Comparison of ENCODE assay signal across 19 cellular contexts in genomic region chr11:285894-286220, GRCh38. TPM values are rescaled to one million over a fixed set of nuclear protein-coding genes. Genes with fewer than 3 reads are reported as not detected.
DNase-seq lines count a peak whose midpoint lies in the region; ATAC-seq and TF ChIP-seq lines count a peak whose summit lies in the region.
"Had no signal": no experiment of that assay in that cellular context is flagged by ENCODE, and none has a peak within 500 bp of the region (broad histone marks: within the 10 kb centered on the region; RNA-seq: fewer than 3 reads in every experiment).

No MANE protein-coding gene starts in this region.

- POLR2A ChIA-PET in activated CD4-positive, alpha-beta memory T cell treated with anti-CD3 and anti-CD28 coated beads, Interleukin-2, amount 10 ng/mL, durations not matched to agents 7 days and 5 days (lab: Charles Lee) = interaction anchor here (3.3 kb wide), 1 partner anchor 18 kb away, joined by 32 read pairs; no protein-coding TSS in a partner anchor

- peak; percentile 3 for DNase-seq in stimulated activated naive CD8-positive, alpha-beta T cell treated with anti-CD3 and anti-CD28 coated beads, Interleukin-15, Interleukin-2, amounts not matched to agents 100 U/mL and 50 U/mL, for 24 hours
- no peak for DNase-seq in stimulated activated naive CD8-positive, alpha-beta T cell treated with anti-CD3 and anti-CD28 coated beads, Interleukin-15, amount 100 ng/mL, for 72 hours
- DNase-seq in activated CD4-positive, alpha-beta memory T cell treated with anti-CD3 and anti-CD28 coated beads, Interleukin-2, amount 10 ng/mL, durations not matched to agents 7 days and 5 days = peak; percentile 15
- no peak for DNase-seq in neural crest cell (ENCODE audit: low read depth, low spot score)
- DNase-seq in NK-92 (lab: John Stamatoyannopoulos, UW; ENCODE audit: unreplicated experiment) = no peak
- no peak for DNase-seq in NOMO-1 treated with DMSO at 0.1 percent for 48 hours (lab: John Stamatoyannopoulos, UW; ENCODE audit: unreplicated experiment)
- no peak for DNase-seq in epidermal melanocyte (ENCODE audit: insufficient read length, low spot score)
- DNase-seq: Calu3, erythroblast, gastrocnemius medialis, HFFc6, NCI-H1417, NCI-H69, nucleus accumbens, PC-3, T-helper 9 cell had no signal

- no peak for TF ChIP-seq CTCF in neural crest cell (conservative IDR thresholded peaks at IDR 0.05)

- H3K27me3 Mint-ChIP-seq in stimulated activated naive CD8-positive, alpha-beta T cell treated with anti-CD3 and anti-CD28 coated beads, Interleukin-15, amount 100 ng/mL, for 72 hours = peaks cover 16% of the 10 kb centered on the region
- peaks cover 35% of the 10 kb centered on the region for H3K27me3 Mint-ChIP-seq in activated CD4-positive, alpha-beta memory T cell treated with anti-CD3 and anti-CD28 coated beads, Interleukin-2, amount 10 ng/mL, durations not matched to agents 7 days and 5 days
- H3K27me3 Mint-ChIP-seq in neural crest cell (ENCODE audit: low read depth) = peaks cover 13% of the 10 kb centered on the region

- H3K36me3 Mint-ChIP-seq in activated CD4-positive, alpha-beta memory T cell treated with anti-CD3 and anti-CD28 coated beads, Interleukin-2, amount 10 ng/mL, durations not matched to agents 7 days and 5 days (ENCODE audit: low read depth) = peaks cover 15% of the 10 kb centered on the region
- H3K36me3 Mint-ChIP-seq in neural crest cell (ENCODE audit: low read depth) = no peaks in the 10 kb centered on the region

- H3K4me3 Mint-ChIP-seq in stimulated activated naive CD8-positive, alpha-beta T cell treated with anti-CD3 and anti-CD28 coated beads, Interleukin-15, amount 100 ng/mL, for 72 hours = peak overlapping the region in 1 of 2 donors; percentile 89
- no peak overlapping the region for H3K4me3 Mint-ChIP-seq in activated CD4-positive, alpha-beta memory T cell treated with anti-CD3 and anti-CD28 coated beads, Interleukin-2, amount 10 ng/mL, durations not matched to agents 7 days and 5 days
- H3K4me3 Mint-ChIP-seq in neural crest cell = peak overlapping the region; percentile 47
- H3K4me3 Mint-ChIP-seq: HFFc6 had no signal

- H3K9me3 Mint-ChIP-seq in stimulated activated naive CD8-positive, alpha-beta T cell treated with anti-CD3 and anti-CD28 coated beads, Interleukin-15, amount 100 ng/mL, for 72 hours = no peaks in the 10 kb centered on the region
- H3K9me3 Mint-ChIP-seq in activated CD4-positive, alpha-beta memory T cell treated with anti-CD3 and anti-CD28 coated beads, Interleukin-2, amount 10 ng/mL, durations not matched to agents 7 days and 5 days = no peaks in the 10 kb centered on the region
- no peaks in the 10 kb centered on the region for H3K9me3 Mint-ChIP-seq in neural crest cell
- H3K9me3 Mint-ChIP-seq: HFFc6 had no signal

- H3K4me1 Mint-ChIP-seq in stimulated activated naive CD8-positive, alpha-beta T cell treated with anti-CD3 and anti-CD28 coated beads, Interleukin-15, amount 100 ng/mL, for 72 hours = peaks cover 86% of the 10 kb centered on the region
- peaks cover 50% of the 10 kb centered on the region for H3K4me1 Mint-ChIP-seq in activated CD4-positive, alpha-beta memory T cell treated with anti-CD3 and anti-CD28 coated beads, Interleukin-2, amount 10 ng/mL, durations not matched to agents 7 days and 5 days
- peaks cover 16% of the 10 kb centered on the region for H3K4me1 Mint-ChIP-seq in neural crest cell

- CTCF ChIA-PET in activated CD4-positive, alpha-beta memory T cell treated with anti-CD3 and anti-CD28 coated beads, Interleukin-2, amount 10 ng/mL, durations not matched to agents 7 days and 5 days (lab: Charles Lee) = interaction anchor here (1.3 kb wide), 1 partner anchor 17 kb away, joined by 3 read pairs; no protein-coding TSS in a partner anchor

- ATAC-seq in stimulated activated naive CD8-positive, alpha-beta T cell treated with anti-CD3 and anti-CD28 coated beads, Interleukin-15, Interleukin-2, amounts not matched to agents 100 U/mL and 50 U/mL, for 24 hours = no peak
- no peak for ATAC-seq in stimulated activated naive CD8-positive, alpha-beta T cell treated with anti-CD3 and anti-CD28 coated beads, Interleukin-15, amount 100 ng/mL, for 72 hours
- ATAC-seq: gastrocnemius medialis, PC-3 had no signal

- peak overlapping the region in 1 of 2 donors; percentile 100 for H3K27ac Mint-ChIP-seq in stimulated activated naive CD8-positive, alpha-beta T cell treated with anti-CD3 and anti-CD28 coated beads, Interleukin-15, amount 100 ng/mL, for 72 hours
- no peak overlapping the region for H3K27ac Mint-ChIP-seq in activated CD4-positive, alpha-beta memory T cell treated with anti-CD3 and anti-CD28 coated beads, Interleukin-2, amount 10 ng/mL, durations not matched to agents 7 days and 5 days
- no peak overlapping the region for H3K27ac Mint-ChIP-seq in neural crest cell (ENCODE audit: unreplicated experiment)
- H3K27ac Mint-ChIP-seq: HFFc6 had no signal

RNA-seq across cellular contexts. Expression of gene PGGHG, which starts 3.1 kb away (rescaled TPM):
- total RNA-seq in activated CD4-positive, alpha-beta memory T cell treated with anti-CD3 and anti-CD28 coated beads, Interleukin-2, amount 10 ng/mL, durations not matched to agents 7 days and 5 days = 100 to 1,000 TPM; 113 to 117 TPM
- total RNA-seq in neural crest cell = 23.2 and 25.1 TPM in 2 replicates

RNA-seq across cellular contexts. Expression of gene NLRP6, which starts 7.7 kb away (rescaled TPM):
- 1 to 10 TPM; 2.5 TPM for total RNA-seq in activated CD4-positive, alpha-beta memory T cell treated with anti-CD3 and anti-CD28 coated beads, Interleukin-2, amount 10 ng/mL, durations not matched to agents 7 days and 5 days
- total RNA-seq in neural crest cell = not detected in 2 replicates
- total RNA-seq: Calu3, HFFc6, LHCN-M2, PC-3 had no signal

RNA-seq across cellular contexts. Expression of gene IFITM5, which starts 13.5 kb away (rescaled TPM):
- total RNA-seq in activated CD4-positive, alpha-beta memory T cell treated with anti-CD3 and anti-CD28 coated beads, Interleukin-2, amount 10 ng/mL, durations not matched to agents 7 days and 5 days = not detected
- total RNA-seq in neural crest cell = not detected in 2 replicates
- total RNA-seq: Calu3, gastrocnemius medialis, HFFc6, LHCN-M2, PC-3, SK-MEL-5, vagina had no signal

RNA-seq across cellular contexts. Expression of gene IFITM2, which starts 21.8 kb away (rescaled TPM):
- total RNA-seq in activated CD4-positive, alpha-beta memory T cell treated with anti-CD3 and anti-CD28 coated beads, Interleukin-2, amount 10 ng/mL, durations not matched to agents 7 days and 5 days = 1,000 to 10,000 TPM; 1,637 to 1,643 TPM
- total RNA-seq in neural crest cell = 55.0 and 67.2 TPM in 2 replicates

RNA-seq across cellular contexts. Expression of gene IFITM1, which starts 28.0 kb away (rescaled TPM):
- total RNA-seq in activated CD4-positive, alpha-beta memory T cell treated with anti-CD3 and anti-CD28 coated beads, Interleukin-2, amount 10 ng/mL, durations not matched to agents 7 days and 5 days = 1,000 to 10,000 TPM; 1,010 to 1,055 TPM
- total RNA-seq in neural crest cell = 2.0 and 2.3 TPM in 2 replicates

Comparison
In these comparisons a context has a peak if more than half of its experiments do, and no peak if none do; other contexts are left out.
1. DNase-seq: peak in stimulated activated naive CD8-positive, alpha-beta T cell treated with anti-CD3 and anti-CD28 coated beads, Interleukin-15, Interleukin-2, amounts not matched to agents 100 U/mL and 50 U/mL, for 24 hours (single experiment) and activated CD4-positive, alpha-beta memory T cell treated with anti-CD3 and anti-CD28 coated beads, Interleukin-2, amount 10 ng/mL, durations not matched to agents 7 days and 5 days (single experiment); none in stimulated activated naive CD8-positive, alpha-beta T cell treated with anti-CD3 and anti-CD28 coated beads, Interleukin-15, amount 100 ng/mL, for 72 hours (0 of 2), neural crest cell (single experiment), NK-92 (single experiment), NOMO-1 treated with DMSO at 0.1 percent for 48 hours (single experiment) and epidermal melanocyte (single experiment).